In the genomic region with DNA sequence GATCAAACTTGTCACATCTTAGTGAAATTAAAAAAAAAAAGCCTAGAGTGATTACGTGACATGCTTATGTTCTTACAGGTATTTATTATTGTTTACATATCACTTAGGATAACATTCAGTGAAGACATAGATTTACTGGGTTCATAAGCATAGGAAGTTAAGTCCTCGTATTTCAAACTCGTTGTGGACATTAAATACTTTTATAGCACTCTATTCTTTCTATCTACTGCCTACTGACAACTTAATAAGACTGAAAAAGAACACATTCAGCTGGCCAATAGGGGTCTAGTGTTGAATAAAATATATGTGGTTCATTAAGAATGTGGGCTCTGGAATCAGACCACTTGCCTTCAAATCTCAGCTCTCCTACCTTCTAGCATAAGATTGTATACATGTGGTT, we compare ENCODE assay signal across 25 cellular contexts.
"Had no signal": no experiment of that assay in that cellular context is flagged by ENCODE, and none has a peak within 500 bp of the region (broad histone marks: within the 10 kb centered on the region; RNA-seq: fewer than 3 reads in every experiment).

No MANE protein-coding gene starts in this region.

- DNase-seq: activated CD4-positive, alpha-beta T cell treated with anti-CD3 and anti-CD28 coated beads for 4 hours; activated CD4-positive, alpha-beta T cell treated with anti-CD3 and anti-CD28 coated beads, Interleukin-2, amount 10 ng/mL, durations not matched to agents 7 days and 5 days; activated CD4-positive, alpha-beta T cell treated with anti-CD3 and anti-CD28 coated beads, Interleukin-2, amount 50 U/mL, for 48 hours; activated CD4-positive, CD25-positive, alpha-beta regulatory T cell; activated CD4-positive, CD25-positive, alpha-beta regulatory T cell treated with anti-CD3 and anti-CD28 coated beads, Interleukin-2, amount 50 U/mL, for 72 hours; activated CD8-positive, alpha-beta memory T cell treated with anti-CD3 and anti-CD28 coated beads for 24 hours; activated CD8-positive, alpha-beta T cell treated with anti-CD3 and anti-CD28 coated beads for 36 hours; activated effector memory CD4-positive, alpha-beta T cell treated with Interleukin-2 at 50 U/mL for 16 hours; activated gamma-delta T cell treated with Interleukin-2 at 50 U/mL for 16 hours; activated naive CD4-positive, alpha-beta T cell treated with anti-CD3 and anti-CD28 coated beads, Interleukin-2, amount 50 U/mL, for 16 hours; activated naive CD4-positive, alpha-beta T cell treated with Interleukin-2 at 50 U/mL for 16 hours; activated T-cell treated with anti-CD3 and anti-CD28 coated beads, Interleukin-2, amount 50 U/mL, for 4 hours; amniotic stem cell; anterior cingulate cortex; brain microvascular endothelial cell; dorsolateral prefrontal cortex; effector memory CD4-positive, alpha-beta T cell; endodermal cell; foreskin fibroblast; head of caudate nucleus; hippocampal formation had no signal

- H3K27ac ChIP-seq: brain microvascular endothelial cell, coronary artery, dorsolateral prefrontal cortex had no signal

- H3K36me3 ChIP-seq: brain microvascular endothelial cell had no signal

- H3K4me3 ChIP-seq: coronary artery, dorsolateral prefrontal cortex had no signal

- FAIRE-seq: astrocyte, bronchial epithelial cell, frontal cortex had no signal

- H3K27me3 ChIP-seq: brain microvascular endothelial cell, dorsolateral prefrontal cortex had no signal
